Comparison of ENCODE assay signal across 8 cellular contexts in genomic region chr19:49301165-49301865, GRCh38. TPM values are rescaled to one million over a fixed set of nuclear protein-coding genes. Genes with fewer than 3 reads are reported as not detected.
DNase-seq lines count a peak whose midpoint lies in the region; ATAC-seq and TF ChIP-seq lines count a peak whose summit lies in the region.

No MANE protein-coding gene starts in this region.

- H3K4me3 ChIP-seq in HAP-1 (peak overlapping the region; percentile 14), right lobe of liver (no peak overlapping the region)

- no peaks in the 10 kb centered on the region for H3K9me3 ChIP-seq in HAP-1
- H3K9me3 ChIP-seq in right lobe of liver = no peaks in the 10 kb centered on the region

- WGBS in right lobe of liver (ENCODE audit: insufficient coverage, low coverage, low lambda C conversion rate, missing lambda C conversion rate) = 33% methylated on average over 3 of the region's 8 CpGs

- no peak overlapping the region for H3K27ac ChIP-seq in right lobe of liver

- H3K36me3 ChIP-seq in HAP-1 (replicated peaks) = no peaks in the 10 kb centered on the region
- no peaks in the 10 kb centered on the region for H3K36me3 ChIP-seq in right lobe of liver

- peaks cover 13 to 20% (median 14%) of the 10 kb centered on the region in 3 donors for H3K27me3 Mint-ChIP-seq in CD14-positive monocyte (ENCODE audit: low read depth in 3 of 3)
- peaks cover 5% of the 10 kb centered on the region for H3K27me3 Mint-ChIP-seq in activated CD4-positive, alpha-beta T cell treated with anti-CD3 and anti-CD28 coated beads, Interleukin-2, amount 10 ng/mL, durations not matched to agents 7 days and 5 days

- DNase-seq in CD14-positive monocyte (ENCODE audit: low spot score) (peak; percentile 85), HAP-1 (ENCODE audit: low spot score in 2 of 2) (peak; percentile 59 to 90), NCI-H460 (ENCODE audit: extremely low read depth, low read depth) (peak; percentile 36), dermis blood vessel endothelial cell (peak; percentile 83), right lobe of liver (peak; percentile 70 to 81 (median 75)), NCI-H2107 (lab: John Stamatoyannopoulos, UW) (no peak)
- DNase-seq in activated CD4-positive, alpha-beta T cell treated with anti-CD3 and anti-CD28 coated beads, Interleukin-2, amount 10 ng/mL, durations not matched to agents 7 days and 5 days = peak; percentile 83
- peak; percentile 78 to 92 for DNase-seq in stimulated activated CD4-positive, alpha-beta T cell treated with anti-CD3 and anti-CD28 coated beads, Interleukin-4, amount 100 ng/mL, for 48 hours (ENCODE audit: low read depth in 2 of 2)

- in situ Hi-C loops in HAP-1 (cut with MboI; ENCODE audit: low sequenced_read_pairs) = no loop called here

- no peaks in the 10 kb centered on the region for H3K36me3 Mint-ChIP-seq in CD14-positive monocyte
- H3K36me3 Mint-ChIP-seq in activated CD4-positive, alpha-beta T cell treated with anti-CD3 and anti-CD28 coated beads, Interleukin-2, amount 10 ng/mL, durations not matched to agents 7 days and 5 days (ENCODE audit: low read depth) = peaks cover 7% of the 10 kb centered on the region

- intact Hi-C loops in CD14-positive monocyte (cut with micrococcal nuclease) = no loop called here
- intact Hi-C loops in right lobe of liver (cut with DNase I) = no loop called here

- CTCF ChIA-PET in activated CD4-positive, alpha-beta T cell treated with anti-CD3 and anti-CD28 coated beads, Interleukin-2, amount 10 ng/mL, durations not matched to agents 7 days and 5 days (lab: Charles Lee) = interaction anchor here (0.6 to 1.7 kb wide), 17 partner anchors 10 to 427 kb away, joined by 3 to 6 read pairs (median 3); no protein-coding TSS in a partner anchor

- ATAC-seq in right lobe of liver = peak; percentile 86 to 90 (median 88)

- peak overlapping the region in 1 of 7 donors; percentile 70 for H3K27ac Mint-ChIP-seq in CD14-positive monocyte
- no peak overlapping the region for H3K27ac Mint-ChIP-seq in activated CD4-positive, alpha-beta T cell treated with anti-CD3 and anti-CD28 coated beads, Interleukin-2, amount 10 ng/mL, durations not matched to agents 7 days and 5 days

- H3K4me3 Mint-ChIP-seq in CD14-positive monocyte = peak overlapping the region in 1 of 2 donors; percentile 76
- no peak overlapping the region for H3K4me3 Mint-ChIP-seq in activated CD4-positive, alpha-beta T cell treated with anti-CD3 and anti-CD28 coated beads, Interleukin-2, amount 10 ng/mL, durations not matched to agents 7 days and 5 days

- H3K4me1 Mint-ChIP-seq in CD14-positive monocyte = peaks cover 2% of the 10 kb centered on the region
- peaks cover 2% of the 10 kb centered on the region for H3K4me1 Mint-ChIP-seq in activated CD4-positive, alpha-beta T cell treated with anti-CD3 and anti-CD28 coated beads, Interleukin-2, amount 10 ng/mL, durations not matched to agents 7 days and 5 days

- H3K4me1 ChIP-seq in HAP-1 (peaks cover 7% of the 10 kb centered on the region; the same call in 1 of the 2 replicates), right lobe of liver (no peaks in the 10 kb centered on the region)

- TF ChIP-seq POLR2A in right lobe of liver (IDR thresholded peaks at IDR 0.05) = no peak

- H3K9me3 Mint-ChIP-seq in CD14-positive monocyte = peaks cover 0 to 7% (median 2%) of the 10 kb centered on the region in 7 donors
- H3K9me3 Mint-ChIP-seq in activated CD4-positive, alpha-beta T cell treated with anti-CD3 and anti-CD28 coated beads, Interleukin-2, amount 10 ng/mL, durations not matched to agents 7 days and 5 days = peaks cover 5% of the 10 kb centered on the region

- POLR2A ChIA-PET in activated CD4-positive, alpha-beta T cell treated with anti-CD3 and anti-CD28 coated beads, Interleukin-2, amount 10 ng/mL, durations not matched to agents 7 days and 5 days (lab: Charles Lee) = no interaction called here

- H3K27me3 ChIP-seq in HAP-1 (ENCODE audit: low read depth) = no peaks in the 10 kb centered on the region; the same call in 1 of the 2 replicates
- no peaks in the 10 kb centered on the region for H3K27me3 ChIP-seq in right lobe of liver

- TF ChIP-seq CTCF in CD14-positive monocyte (IDR thresholded peaks at IDR 0.05) (peak; percentile 98), right lobe of liver (IDR thresholded peaks at IDR 0.05) (peak; percentile 51 to 87 (median 77))

RNA-seq across cellular contexts. Expression of gene SLC6A16, which starts 23.7 kb away (rescaled TPM):
- polyA plus RNA-seq in CD14-positive monocyte = under 1 TPM; 0.21 to 0.55 TPM
- 0.30 and 0.43 TPM in 2 replicates for total RNA-seq in NCI-H460 (2014; rRNA removed; shearing (Covaris generic))
- polyA plus RNA-seq in NCI-H460 (2014; cell fraction: nucleus; rRNA removed) = 0.42 and 0.93 TPM in 2 replicates
- total RNA-seq in activated CD4-positive, alpha-beta T cell treated with anti-CD3 and anti-CD28 coated beads, Interleukin-2, amount 10 ng/mL, durations not matched to agents 7 days and 5 days = 1 to 10 TPM; 4.8 to 5.7 TPM
- 0.28 and 1.0 TPM in 2 replicates for total RNA-seq in dermis blood vessel endothelial cell
- total RNA-seq in right lobe of liver = 1 to 10 TPM in 4 of 6 experiments, under 1 TPM in 2; 0.25 to 4.6 (median 2.4) TPM

RNA-seq across cellular contexts. Expression of gene CD37, which starts 33.9 kb away (rescaled TPM):
- polyA plus RNA-seq in CD14-positive monocyte = 100 to 1,000 TPM; 147 to 194 TPM
- total RNA-seq in NCI-H460 (2014; rRNA removed; shearing (Covaris generic)) = not detected in 2 replicates
- not detected in 2 replicates for polyA plus RNA-seq in NCI-H460 (2014; cell fraction: nucleus; rRNA removed)
- 100 to 1,000 TPM; 268 to 352 TPM for total RNA-seq in activated CD4-positive, alpha-beta T cell treated with anti-CD3 and anti-CD28 coated beads, Interleukin-2, amount 10 ng/mL, durations not matched to agents 7 days and 5 days
- not detected in 2 replicates for total RNA-seq in dermis blood vessel endothelial cell
- 1 to 10 TPM; 1.1 to 5.0 (median 3.5) TPM for total RNA-seq in right lobe of liver

Comparison
In these comparisons a context has a peak if more than half of its experiments do, and no peak if none do; other contexts are left out.
1. RNA of gene CD37, which starts 33.9 kb away (total RNA-seq): 268 to 352 TPM in activated CD4-positive, alpha-beta T cell treated with anti-CD3 and anti-CD28 coated beads, Interleukin-2, amount 10 ng/mL, durations not matched to agents 7 days and 5 days; 1.1 to 5.0 TPM in right lobe of liver, not detected in NCI-H460 and not detected in dermis blood vessel endothelial cell; every median in the first group is over 10 times any median in the second.